In the genomic region with DNA sequence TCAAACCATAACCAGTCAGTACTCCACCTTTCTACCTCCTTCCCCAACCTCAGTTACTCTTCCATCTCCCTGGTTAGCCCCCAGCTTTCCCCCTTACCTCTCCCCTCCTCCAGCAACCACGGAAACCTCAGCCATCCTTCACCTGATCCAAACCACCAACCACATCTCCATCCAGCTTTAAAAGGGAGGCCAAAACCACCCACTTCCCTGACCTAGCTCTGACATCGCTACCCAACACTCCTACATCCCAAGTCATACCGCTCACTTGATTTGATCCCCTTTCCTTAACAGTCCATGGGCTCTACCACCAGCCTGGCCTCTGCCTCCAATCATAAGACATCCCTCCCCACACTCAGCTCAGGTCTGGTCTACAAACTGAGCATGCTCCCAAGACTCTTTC, we compare ENCODE assay signal across 11 cellular contexts. TPM values are rescaled to one million over a fixed set of nuclear protein-coding genes. Genes with fewer than 3 reads are reported as not detected.
DNase-seq lines count a peak whose midpoint lies in the region; ATAC-seq and TF ChIP-seq lines count a peak whose summit lies in the region.
"Had no signal": no experiment of that assay in that cellular context is flagged by ENCODE, and none has a peak within 500 bp of the region (broad histone marks: within the 10 kb centered on the region; RNA-seq: fewer than 3 reads in every experiment).

No MANE protein-coding gene starts in this region.

- no peak overlapping the region for H2AFZ ChIP-seq in HCT116 (ENCODE audit: low read depth, low read length, poor library complexity, severe bottlenecking)

- no peaks in the 10 kb centered on the region for H3K27me3 Mint-ChIP-seq in mesothelial cell of epicardium (ENCODE audit: low read depth)

- WGBS in testis, 2 donors = 74 to 78% methylated on average over 3 of the region's 3 CpGs

- H3K9me2 ChIP-seq in HCT116 (ENCODE audit: insufficient read depth) = no peaks in the 10 kb centered on the region

- peak overlapping the region; percentile 75 for H3K9ac ChIP-seq in HCT116 (ENCODE audit: low read length)

- TF ChIP-seq RAD21 in HCT116 (IDR thresholded peaks at IDR 0.05; ENCODE audit: low read depth) = no peak

- CTCF ChIA-PET in HCT116 (lab: Charles Lee) = no interaction called here

- peaks cover 34% of the 10 kb centered on the region for H3K4me1 Mint-ChIP-seq in mesothelial cell of epicardium

- peaks cover 6% of the 10 kb centered on the region for H3K36me3 Mint-ChIP-seq in mesothelial cell of epicardium

- H3K79me2 ChIP-seq in HCT116 (ENCODE audit: insufficient read depth, low read length) = peaks cover 78% of the 10 kb centered on the region

- ATAC-seq in HCT116 = no peak
- no peak for ATAC-seq in GM21390 (IDR thresholded peaks at IDR 0.05; ENCODE audit: unreplicated experiment)
- ATAC-seq in HG02852 (IDR thresholded peaks at IDR 0.05; ENCODE audit: unreplicated experiment) = no peak
- no peak for ATAC-seq in GM21367 (IDR thresholded peaks at IDR 0.05; ENCODE audit: unreplicated experiment)
- ATAC-seq: left lung had no signal

- H3K9me3 Mint-ChIP-seq in mesothelial cell of epicardium = no peaks in the 10 kb centered on the region

- H3K27me3 ChIP-seq in HCT116 (ENCODE audit: insufficient read depth, low read length) (no peaks in the 10 kb centered on the region), testis (no peaks in the 10 kb centered on the region)
- H3K27me3 ChIP-seq: left lung had no signal

- H3K4me3 ChIP-seq in HCT116 (replicated peaks in 1 of 2; ENCODE audit: low read depth in 1 of 2, low read length in 2 of 2) (peak overlapping the region; percentile 60 to 65; a peak in 3 of 4 replicates), astrocyte of the cerebellum (ENCODE audit: low read depth, low read length) (peak overlapping the region; percentile 89), testis (no peak overlapping the region)

- DNase-seq in HCT116 (ENCODE audit: low read depth, low spot score) (no peak), astrocyte of the cerebellum (ENCODE audit: low read depth) (peak; percentile 75), mesothelial cell of epicardium (ENCODE audit: low spot score in 2 of 2, unreplicated experiment in 2 of 2) (no peak), testis (no peak)
- DNase-seq: activated gamma-delta T cell treated with Interleukin-2 at 50 U/mL for 16 hours, left lung, NCI-H226 had no signal

- POLR2A ChIA-PET in HCT116 (lab: Charles Lee) = no interaction called here

- H3K27ac ChIP-seq in 22Rv1 = peak overlapping the region; percentile 94; the same call in 1 of the 2 replicates
- H3K27ac ChIP-seq in HCT116 (ENCODE audit: low read depth, low read length) = no peak overlapping the region
- H3K27ac ChIP-seq in testis = no peak overlapping the region

- RAD21 ChIA-PET in HCT116 (lab: Charles Lee; ENCODE audit: low non-redundant PET in 1 of 2, low total read pairs in 2 of 2, uncharacterized antibody in 2 of 2, unreplicated experiment in 2 of 2) = no interaction called here

- peak overlapping the region; percentile 91 for H3K4me3 Mint-ChIP-seq in mesothelial cell of epicardium

- no peaks in the 10 kb centered on the region for H3K9me3 ChIP-seq in HCT116 (ENCODE audit: control insufficient read depth in 1 of 2, insufficient read depth in 1 of 2, low read depth in 1 of 2, low read length in 2 of 2)
- H3K9me3 ChIP-seq in testis = no peaks in the 10 kb centered on the region
- H3K9me3 ChIP-seq: left lung had no signal

- H4K20me1 ChIP-seq in HCT116 (ENCODE audit: insufficient read depth) = no peaks in the 10 kb centered on the region

- H3K4me1 ChIP-seq in HCT116 (ENCODE audit: control insufficient read depth in 1 of 2, insufficient read depth in 2 of 2, low read length in 2 of 2) (peaks cover 17 to 27% of the 10 kb centered on the region in 2 experiments), testis (peaks cover 29% of the 10 kb centered on the region)

- in situ Hi-C loops in astrocyte of the cerebellum (cut with HindIII; ENCODE audit: low sequenced_read_pairs) = no loop called here

- H3K4me2 ChIP-seq in HCT116 (ENCODE audit: low read length) = peak overlapping the region; percentile 80

- TF ChIP-seq POLR2A in HCT116 (IDR thresholded peaks at IDR 0.05; ENCODE audit: borderline replicate concordance, extremely low read depth, insufficient read depth, insufficient read length) = no peak
- TF ChIP-seq POLR2A in testis (IDR thresholded peaks at IDR 0.05) = no peak

- no peak for TF ChIP-seq CTCF in 22Rv1 (IDR thresholded peaks at IDR 0.05)
- no peak for TF ChIP-seq CTCF in HCT116 (IDR thresholded peaks at IDR 0.05 in 2 of 3, conservative IDR thresholded peaks at IDR 0.05 in 1 of 3; ENCODE audit: borderline replicate concordance in 1 of 3, insufficient read depth in 1 of 3, low read depth in 2 of 3, low read length in 2 of 3)
- TF ChIP-seq CTCF in astrocyte of the cerebellum (IDR thresholded peaks at IDR 0.05; ENCODE audit: low read depth, low read length, missing control alignments) = no peak
- TF ChIP-seq CTCF in mesothelial cell of epicardium (IDR thresholded peaks at IDR 0.05; ENCODE audit: unreplicated experiment) = no peak
- TF ChIP-seq CTCF in testis (IDR thresholded peaks at IDR 0.05) = no peak

- peaks cover 4 to 15% of the 10 kb centered on the region in 2 experiments; a peak in 2 of 4 replicates for H3K36me3 ChIP-seq in HCT116 (ENCODE audit: control insufficient read depth in 1 of 2, insufficient read depth in 2 of 2, low read length in 2 of 2)
- H3K36me3 ChIP-seq in testis (ENCODE audit: low read depth, missing control alignments) = no peaks in the 10 kb centered on the region

- BruUV-seq in HCT116 (replicated peaks; lab: Mats Ljungman, UMichigan) = no TSS peak

- intact Hi-C loops in HCT116 (cut with micrococcal nuclease) = loop anchor here (5.0 kb wide), 1 partner anchor 67 kb away; no protein-coding TSS in a partner anchor
- intact Hi-C loops in testis (cut with DNase I; ENCODE audit: low total_unique reads) = no loop called here

- H3K27ac Mint-ChIP-seq in mesothelial cell of epicardium = peak overlapping the region; percentile 24

TF ChIP-seq in HCT116, 20 proteins besides CTCF, POLR2A, EP300 and RAD21 (continues in another document):
- TF ChIP-seq YY1 (IDR thresholded peaks at IDR 0.05; ENCODE audit: extremely low read depth, insufficient replicate concordance, low read depth, low read length) = no peak
- no peak for TF ChIP-seq ELF1 (IDR thresholded peaks at IDR 0.05; ENCODE audit: borderline replicate concordance, low read depth)
- TF ChIP-seq ATF3 (IDR thresholded peaks at IDR 0.05) = no peak
- no peak for TF ChIP-seq JUND (IDR thresholded peaks at IDR 0.05)
- TF ChIP-seq, protein P1, sequence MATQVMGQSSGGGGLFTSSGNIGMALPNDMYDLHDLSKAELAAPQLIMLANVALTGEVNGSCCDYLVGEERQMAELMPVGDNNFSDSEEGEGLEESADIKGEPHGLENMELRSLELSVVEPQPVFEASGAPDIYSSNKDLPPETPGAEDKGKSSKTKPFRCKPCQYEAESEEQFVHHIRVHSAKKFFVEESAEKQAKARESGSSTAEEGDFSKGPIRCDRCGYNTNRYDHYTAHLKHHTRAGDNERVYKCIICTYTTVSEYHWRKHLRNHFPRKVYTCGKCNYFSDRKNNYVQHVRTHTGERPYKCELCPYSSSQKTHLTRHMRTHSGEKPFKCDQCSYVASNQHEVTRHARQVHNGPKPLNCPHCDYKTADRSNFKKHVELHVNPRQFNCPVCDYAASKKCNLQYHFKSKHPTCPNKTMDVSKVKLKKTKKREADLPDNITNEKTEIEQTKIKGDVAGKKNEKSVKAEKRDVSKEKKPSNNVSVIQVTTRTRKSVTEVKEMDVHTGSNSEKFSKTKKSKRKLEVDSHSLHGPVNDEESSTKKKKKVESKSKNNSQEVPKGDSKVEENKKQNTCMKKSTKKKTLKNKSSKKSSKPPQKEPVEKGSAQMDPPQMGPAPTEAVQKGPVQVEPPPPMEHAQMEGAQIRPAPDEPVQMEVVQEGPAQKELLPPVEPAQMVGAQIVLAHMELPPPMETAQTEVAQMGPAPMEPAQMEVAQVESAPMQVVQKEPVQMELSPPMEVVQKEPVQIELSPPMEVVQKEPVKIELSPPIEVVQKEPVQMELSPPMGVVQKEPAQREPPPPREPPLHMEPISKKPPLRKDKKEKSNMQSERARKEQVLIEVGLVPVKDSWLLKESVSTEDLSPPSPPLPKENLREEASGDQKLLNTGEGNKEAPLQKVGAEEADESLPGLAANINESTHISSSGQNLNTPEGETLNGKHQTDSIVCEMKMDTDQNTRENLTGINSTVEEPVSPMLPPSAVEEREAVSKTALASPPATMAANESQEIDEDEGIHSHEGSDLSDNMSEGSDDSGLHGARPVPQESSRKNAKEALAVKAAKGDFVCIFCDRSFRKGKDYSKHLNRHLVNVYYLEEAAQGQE (IDR thresholded peaks at IDR 0.05; ENCODE audit: low read depth) = no peak
- no peak for TF ChIP-seq EZH2 (IDR thresholded peaks at IDR 0.05)
- no peak for TF ChIP-seq CBX3 (IDR thresholded peaks at IDR 0.05; ENCODE audit: low read depth)
- no peak for TF ChIP-seq EGR1 (IDR thresholded peaks at IDR 0.05; ENCODE audit: low read depth)
- TF ChIP-seq FOSL1 (IDR thresholded peaks at IDR 0.05; ENCODE audit: low read depth) = no peak
- no peak for TF ChIP-seq ZFX (IDR thresholded peaks at IDR 0.05)
- TF ChIP-seq SRF (IDR thresholded peaks at IDR 0.05; ENCODE audit: low read depth) = no peak
- no peak for TF ChIP-seq POLR2AphosphoS5 (IDR thresholded peaks at IDR 0.05; ENCODE audit: low read depth, low read length)
- TF ChIP-seq ZNF274 (IDR thresholded peaks at IDR 0.05; ENCODE audit: low read depth, low read length) = no peak
- TF ChIP-seq SIN3A (IDR thresholded peaks at IDR 0.05; ENCODE audit: low read depth) = no peak
- TF ChIP-seq CEBPB (IDR thresholded peaks at IDR 0.05; ENCODE audit: low read depth) = no peak
- TF ChIP-seq, protein P2, sequence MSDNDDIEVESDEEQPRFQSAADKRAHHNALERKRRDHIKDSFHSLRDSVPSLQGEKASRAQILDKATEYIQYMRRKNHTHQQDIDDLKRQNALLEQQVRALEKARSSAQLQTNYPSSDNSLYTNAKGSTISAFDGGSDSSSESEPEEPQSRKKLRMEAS (IDR thresholded peaks at IDR 0.05) = no peak
- TF ChIP-seq SP1 (IDR thresholded peaks at IDR 0.05; ENCODE audit: low read depth) = no peak
- TF ChIP-seq EZH2phosphoT487 (IDR thresholded peaks at IDR 0.05; ENCODE audit: borderline replicate concordance) = no peak
- TF ChIP-seq TCF7L2 (IDR thresholded peaks at IDR 0.05; ENCODE audit: borderline replicate concordance, extremely low read depth, insufficient read depth, insufficient read length) = no peak

RNA-seq across cellular contexts. Expression of gene RAB35, which starts 1.5 kb away (rescaled TPM):
- total RNA-seq in HCT116 (2021; ENCODE audit: unreplicated experiment) (57.1 TPM), mesothelial cell of epicardium (28.1 to 36.5 TPM (median 33.2 TPM) in 3 replicates), testis (10 to 100 TPM; 21.1 to 27.4 TPM)
- 39.1 and 45.1 TPM in 2 replicates for polyA plus RNA-seq in HCT116 (2012)
- 24.4 TPM for polyA plus RNA-seq in testis (ENCODE audit: insufficient read depth, low read depth, low replicate concordance)

Comparison
In these comparisons a context has a peak if more than half of its experiments do, and no peak if none do; other contexts are left out.
1. H3K4me3 ChIP-seq: peak in HCT116 (2 of 2) and astrocyte of the cerebellum (single experiment); none in testis (0 of 2).